In the genomic region with DNA sequence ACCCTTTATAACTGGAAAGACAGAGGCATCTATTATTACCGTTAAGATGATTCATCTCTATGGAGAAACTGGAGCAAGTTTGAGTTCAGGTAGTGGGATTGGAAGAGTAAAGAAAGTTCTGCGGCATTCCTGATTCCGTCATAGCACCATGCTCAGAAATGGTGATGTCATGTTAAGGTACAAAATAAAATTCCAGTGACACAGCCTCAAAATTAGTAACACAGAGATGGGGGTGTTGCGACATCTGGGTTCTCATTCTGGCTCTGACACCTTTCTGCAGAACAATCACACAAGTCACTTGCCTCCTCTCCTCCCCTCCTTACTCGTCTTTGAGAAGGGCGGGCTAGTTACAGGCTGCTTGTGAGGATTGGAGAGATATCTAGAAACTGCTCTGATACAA, we compare ENCODE assay signal across 8 cellular contexts.
"Had no signal": no experiment of that assay in that cellular context is flagged by ENCODE, and none has a peak within 500 bp of the region (broad histone marks: within the 10 kb centered on the region; RNA-seq: fewer than 3 reads in every experiment).

No MANE protein-coding gene starts in this region.

- H3K9ac ChIP-seq: GM23248 had no signal

- H3K36me3 ChIP-seq: HAP-1 had no signal

- H2AFZ ChIP-seq: GM23248 had no signal

- FAIRE-seq: HTR-8/SVneo, K562 had no signal

- DNase-seq: GM23248, H7, HFFc6, KG1 had no signal

- H3K4me1 ChIP-seq: HAP-1 had no signal

- H3K4me3 ChIP-seq: GM23248, HAP-1, K562 had no signal

- ATAC-seq: HCT116, K562 had no signal

- H3K9me3 ChIP-seq: HAP-1 had no signal

- H3K27ac ChIP-seq: GM23248 had no signal
